ENCODE assay signal across 30 cellular contexts in genomic region chr17:27284811-27285415, GRCh38. TPM values are rescaled to one million over a fixed set of nuclear protein-coding genes. Genes with fewer than 3 reads are reported as not detected.
DNase-seq lines count a peak whose midpoint lies in the region; ATAC-seq and TF ChIP-seq lines count a peak whose summit lies in the region.
"Had no signal": no experiment of that assay in that cellular context is flagged by ENCODE, and none has a peak within 500 bp of the region (broad histone marks: within the 10 kb centered on the region; RNA-seq: fewer than 3 reads in every experiment).

No MANE protein-coding gene starts in this region.

- TF ChIP-seq CTCF in left ventricle myocardium inferior (IDR thresholded peaks at IDR 0.05; ENCODE audit: borderline replicate concordance) (no peak), lower lobe of right lung (IDR thresholded peaks at IDR 0.05) (no peak), upper lobe of left lung (IDR thresholded peaks at IDR 0.05) (no peak)

- DNase-seq in left ventricle myocardium inferior (no peak), left ventricle myocardium superior (no peak), lower lobe of right lung (no peak), upper lobe of left lung (no peak), RPMI8226 (no peak), HK-2 (ENCODE audit: unreplicated experiment) (no peak)
- no peak for DNase-seq in stimulated activated CD4-positive, alpha-beta T cell treated with anti-CD3 and anti-CD28 coated beads, Interleukin-15, amount 100 ng/mL, for 24 hours
- DNase-seq: activated CD4-positive, alpha-beta T cell treated with anti-CD3 and anti-CD28 coated beads, Interleukin-2, amount 50 U/mL, for 48 hours; activated naive CD4-positive, alpha-beta T cell treated with anti-CD3 and anti-CD28 coated beads, Interleukin-2, amount 50 U/mL, for 16 hours; amygdala; BE2C; effector memory CD8-positive, alpha-beta T cell; esophagus squamous epithelium; gastrocnemius medialis; hippocampal formation; left cardiac atrium; midbrain; natural killer cell; NCI-H1092; NCI-H187; NCI-H226; NCI-H69; small intestine; stimulated activated CD4-positive, alpha-beta T cell treated with anti-CD3 and anti-CD28 coated beads, Interleukin-2, amount 100 ng/mL, for 24 hours; T-cell; transverse colon had no signal

- H3K4me3 Mint-ChIP-seq in dendritic cell treated with granulocyte-macrophage colony-stimulating factor and Interleukin-4, amounts not matched to agents 40 ng/mL and 50 ng/mL, for 4 days, result peak overlapping the region; percentile 2
- H3K4me3 Mint-ChIP-seq: activated T-helper 1 cell treated with anti-CD3 and anti-CD28 coated beads, Interleukin-12 subunit alpha, Interleukin-12 subunit beta, Interleukin-2, Interleukin-4 antibody, amounts not matched to agents 30 ng/mL and 10 ng/mL and 1 ng/mL, durations not matched to agents 14 hours and 24 hours and 36 hours; effector memory CD8-positive, alpha-beta T cell; natural killer cell; T-cell had no signal

- H3K36me3 Mint-ChIP-seq in dendritic cell treated with granulocyte-macrophage colony-stimulating factor and Interleukin-4, amounts not matched to agents 40 ng/mL and 50 ng/mL, for 4 days (ENCODE audit: low read depth), result no peaks in the 10 kb centered on the region
- H3K36me3 Mint-ChIP-seq: natural killer cell, T-cell had no signal

- H3K27me3 Mint-ChIP-seq in dendritic cell treated with granulocyte-macrophage colony-stimulating factor and Interleukin-4, amounts not matched to agents 40 ng/mL and 50 ng/mL, for 4 days, result no peaks in the 10 kb centered on the region
- H3K27me3 Mint-ChIP-seq: effector memory CD8-positive, alpha-beta T cell had no signal

- H3K27ac ChIP-seq in left ventricle myocardium inferior (replicated peaks) (peak overlapping the region; percentile 5), lower lobe of right lung (peak overlapping the region; percentile 25), upper lobe of left lung (peak overlapping the region; percentile 5 to 82 (median 60))
- H3K27ac ChIP-seq: esophagus squamous epithelium, gastrocnemius medialis, SJSA1, transverse colon had no signal

- intact Hi-C loops in left ventricle myocardium inferior (cut with micrococcal nuclease), result no loop called here
- intact Hi-C loops in left ventricle myocardium superior (cut with micrococcal nuclease), result no loop called here
- intact Hi-C loops in dendritic cell treated with granulocyte-macrophage colony-stimulating factor and Interleukin-4, amounts not matched to agents 40 ng/mL and 50 ng/mL, for 4 days (cut with micrococcal nuclease), result no loop called here
- intact Hi-C loops in lower lobe of right lung (cut with DNase I), result no loop called here

- no peak for TF ChIP-seq EP300 in upper lobe of left lung (IDR thresholded peaks at IDR 0.05)

- H3K4me1 Mint-ChIP-seq in dendritic cell treated with granulocyte-macrophage colony-stimulating factor and Interleukin-4, amounts not matched to agents 40 ng/mL and 50 ng/mL, for 4 days (ENCODE audit: low read depth), result peaks cover 40% of the 10 kb centered on the region

- no peak for TF ChIP-seq POLR2A in upper lobe of left lung (IDR thresholded peaks at IDR 0.05)

- H3K4me3 ChIP-seq in left ventricle myocardium inferior (no peak overlapping the region), lower lobe of right lung (peak overlapping the region; percentile 4), upper lobe of left lung (peak overlapping the region in 2 of 4 donors; percentile 3 to 19)
- H3K4me3 ChIP-seq: esophagus squamous epithelium, gastrocnemius medialis, SJSA1, transverse colon had no signal

- H3K27me3 ChIP-seq in left ventricle myocardium inferior (ENCODE audit: low read depth), result no peaks in the 10 kb centered on the region
- no peaks in the 10 kb centered on the region for H3K27me3 ChIP-seq in lower lobe of right lung (ENCODE audit: low read depth)
- H3K27me3 ChIP-seq in upper lobe of left lung, result no peaks in the 10 kb centered on the region
- H3K27me3 ChIP-seq: BE2C, esophagus squamous epithelium, gastrocnemius medialis, SJSA1, transverse colon had no signal

- H3K4me1 ChIP-seq in left ventricle myocardium inferior (peaks cover 32% of the 10 kb centered on the region), lower lobe of right lung (peaks cover 41% of the 10 kb centered on the region), upper lobe of left lung (peaks cover 30 to 38% (median 31%) of the 10 kb centered on the region in 4 donors)
- H3K4me1 ChIP-seq: BE2C, SJSA1, transverse colon had no signal

- ATAC-seq in left ventricle myocardium superior (no peak), lower lobe of right lung (peak in 1 of 2 donors; percentile 44), upper lobe of left lung (ENCODE audit: low FRiP score in 2 of 2) (no peak)
- ATAC-seq: activated CD4-positive, CD25-positive, alpha-beta regulatory T cell treated with anti-CD3 and anti-CD28 coated beads, Interleukin-2, amount 50 U/mL, for 24 hours; effector memory CD8-positive, alpha-beta T cell; gastrocnemius medialis; left cardiac atrium; natural killer cell; T-cell had no signal

- peak overlapping the region; percentile 58 for H3K27ac Mint-ChIP-seq in dendritic cell treated with granulocyte-macrophage colony-stimulating factor and Interleukin-4, amounts not matched to agents 40 ng/mL and 50 ng/mL, for 4 days
- H3K27ac Mint-ChIP-seq: activated T-helper 1 cell treated with anti-CD3 and anti-CD28 coated beads, Interleukin-12 subunit alpha, Interleukin-12 subunit beta, Interleukin-2, Interleukin-4 antibody, amounts not matched to agents 30 ng/mL and 10 ng/mL and 1 ng/mL, durations not matched to agents 14 hours and 24 hours and 36 hours; effector memory CD8-positive, alpha-beta T cell; natural killer cell; T-cell had no signal

- WGBS in upper lobe of left lung, 2 donors, result 25 to 34% methylated on average over 5 of the region's 5 CpGs

- no peaks in the 10 kb centered on the region for H3K36me3 ChIP-seq in left ventricle myocardium inferior
- no peaks in the 10 kb centered on the region for H3K36me3 ChIP-seq in lower lobe of right lung
- no peaks in the 10 kb centered on the region for H3K36me3 ChIP-seq in upper lobe of left lung
- H3K36me3 ChIP-seq: BE2C, esophagus squamous epithelium, gastrocnemius medialis, SJSA1, transverse colon had no signal

- H3K9me3 ChIP-seq in left ventricle myocardium inferior (replicated peaks) (no peaks in the 10 kb centered on the region), lower lobe of right lung (no peaks in the 10 kb centered on the region), upper lobe of left lung (no peaks in the 10 kb centered on the region)
- H3K9me3 ChIP-seq: BE2C, esophagus squamous epithelium, gastrocnemius medialis, SJSA1, transverse colon had no signal

- no peaks in the 10 kb centered on the region for H3K9me3 Mint-ChIP-seq in dendritic cell treated with granulocyte-macrophage colony-stimulating factor and Interleukin-4, amounts not matched to agents 40 ng/mL and 50 ng/mL, for 4 days
- H3K9me3 Mint-ChIP-seq: activated T-helper 1 cell treated with anti-CD3 and anti-CD28 coated beads, Interleukin-12 subunit alpha, Interleukin-12 subunit beta, Interleukin-2, Interleukin-4 antibody, amounts not matched to agents 30 ng/mL and 10 ng/mL and 1 ng/mL, durations not matched to agents 14 hours and 24 hours and 36 hours; effector memory CD8-positive, alpha-beta T cell; natural killer cell; T-cell had no signal

RNA-seq across cellular contexts. Expression of gene WSB1, which starts 9.0 kb away (rescaled TPM):
- 53.3 TPM for total RNA-seq in left ventricle myocardium inferior
- 47.9 TPM for total RNA-seq in left ventricle myocardium superior
- total RNA-seq in lower lobe of right lung, result 282 TPM
- 100 to 1,000 TPM; 261 to 514 (median 328) TPM for total RNA-seq in upper lobe of left lung

Comparison
In these comparisons a context has a peak if more than half of its experiments do, and no peak if none do; other contexts are left out.
1. H3K27ac ChIP-seq: peak in every context shown above with its lines; median percentile 60 in upper lobe of left lung; 25 in lower lobe of right lung; 5 in left ventricle myocardium inferior.